In genomic region chr7:17054836-17055235, GRCh38 we compare ENCODE assay signal across 23 cellular contexts.
"Had no signal": no experiment of that assay in that cellular context is flagged by ENCODE, and none has a peak within 500 bp of the region (broad histone marks: within the 10 kb centered on the region; RNA-seq: fewer than 3 reads in every experiment).

No MANE protein-coding gene starts in this region.

- H3K9me3 ChIP-seq: colonic mucosa, gastroesophageal sphincter, sigmoid colon, stomach, thoracic aorta, transverse colon had no signal

- H3K27me3 ChIP-seq: colonic mucosa, gastroesophageal sphincter, sigmoid colon, stomach, transverse colon had no signal

- H3K4me1 ChIP-seq: colonic mucosa, gastroesophageal sphincter, sigmoid colon, stomach, transverse colon had no signal

- H3K27ac ChIP-seq: colonic mucosa, gastroesophageal sphincter, sigmoid colon, stomach, thoracic aorta, transverse colon had no signal

- H3K4me3 ChIP-seq: colonic mucosa, gastroesophageal sphincter, lung, sigmoid colon, skin epidermis, stomach, thoracic aorta, transverse colon had no signal

- ATAC-seq: esophagus mucosa; gastroesophageal sphincter; left cardiac atrium; left ventricle myocardium superior; naive thymus-derived CD4-positive, alpha-beta T cell had no signal

- DNase-seq: colonic mucosa; dermis blood vessel endothelial cell; endodermal cell; foreskin fibroblast; glutamatergic neuron; immature natural killer cell; kidney; left cardiac atrium; left ventricle myocardium superior; mesendoderm; naive thymus-derived CD4-positive, alpha-beta T cell; nephron progenitor cell; sigmoid colon; stimulated activated CD4-positive, alpha-beta T cell treated with anti-CD3 and anti-CD28 coated beads, Interleukin-12 subunit alpha, Interleukin-12 subunit beta, amount 100 ng/mL, for 4 hours; stimulated activated naive CD4-positive, alpha-beta T cell; stomach; substantia nigra; transverse colon had no signal

- H3K36me3 ChIP-seq: colonic mucosa, gastroesophageal sphincter, sigmoid colon, stomach, thoracic aorta, transverse colon had no signal
